ENCODE assay signal across 1 cellular context in genomic region chr1:86515597-86515996, GRCh38.
TF ChIP-seq lines count a peak whose summit lies in the region.

No MANE protein-coding gene starts in this region.

TF ChIP-seq in H1, 55 proteins besides CTCF, POLR2A, EP300 and RAD21:
- TF ChIP-seq PHF8 (conservative IDR thresholded peaks at IDR 0.05; ENCODE audit: low read depth, low read length) (no peak), SIN3A (conservative IDR thresholded peaks at IDR 0.05 in 1 of 2, IDR thresholded peaks at IDR 0.05 in 1 of 2; ENCODE audit: low read depth in 1 of 2, low read length in 2 of 2) (no peak), TCF12 (IDR thresholded peaks at IDR 0.05; ENCODE audit: low read depth, low read length) (no peak), TEAD4 (IDR thresholded peaks at IDR 0.05; ENCODE audit: low read depth, low read length) (peak; percentile 83), EZH2 (IDR thresholded peaks at IDR 0.05; ENCODE audit: low read depth, low read length, severe bottlenecking) (no peak)
TF ChIP-seq in H1: peak in this region for 1.
